In the genomic region with DNA sequence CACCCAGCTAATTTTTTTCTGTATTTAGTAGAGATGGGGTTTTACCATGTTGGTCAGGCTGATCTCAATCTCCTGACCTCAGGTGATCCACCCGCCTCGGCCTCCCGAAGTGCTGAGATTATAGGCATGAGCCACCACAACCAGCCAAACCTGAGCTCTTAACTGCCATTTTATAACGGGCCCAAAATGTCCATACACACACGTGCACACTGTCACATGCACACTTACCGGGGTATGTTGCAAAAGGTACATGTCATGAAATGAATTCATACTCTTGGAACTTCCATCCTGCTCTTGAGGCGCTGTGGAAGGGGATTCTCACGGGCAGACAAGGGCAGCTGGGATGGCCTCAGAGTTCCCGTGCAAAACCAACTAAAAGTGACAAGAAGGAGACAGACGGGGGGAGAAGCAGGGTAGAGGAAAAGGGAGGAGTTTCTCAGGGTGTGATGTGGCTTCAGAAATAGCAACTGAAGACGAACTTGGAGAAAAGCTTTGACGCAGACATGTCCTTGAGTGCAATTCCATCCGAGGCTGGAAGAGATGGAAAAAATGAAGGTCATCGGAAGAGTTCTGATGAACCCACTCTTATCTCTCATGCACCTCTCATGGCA, we compare ENCODE assay signal across 1 cellular context.
TF ChIP-seq lines count a peak whose summit lies in the region.

No MANE protein-coding gene starts in this region.

TF ChIP-seq in K562, 482 proteins besides CTCF, POLR2A, EP300 and RAD21 (continued from another document):
- TF ChIP-seq ZNF592 (IDR thresholded peaks at IDR 0.05): no peak
- no peak for TF ChIP-seq GTF3C2 (IDR thresholded peaks at IDR 0.05; ENCODE audit: borderline replicate concordance, extremely low read depth, insufficient read length)
- no peak for TF ChIP-seq ZNF830 (CRISPR knock-in tag; IDR thresholded peaks at IDR 0.05)
- TF ChIP-seq HMG20A (CRISPR knock-in tag; conservative IDR thresholded peaks at IDR 0.05): no peak
